In the genomic region with DNA sequence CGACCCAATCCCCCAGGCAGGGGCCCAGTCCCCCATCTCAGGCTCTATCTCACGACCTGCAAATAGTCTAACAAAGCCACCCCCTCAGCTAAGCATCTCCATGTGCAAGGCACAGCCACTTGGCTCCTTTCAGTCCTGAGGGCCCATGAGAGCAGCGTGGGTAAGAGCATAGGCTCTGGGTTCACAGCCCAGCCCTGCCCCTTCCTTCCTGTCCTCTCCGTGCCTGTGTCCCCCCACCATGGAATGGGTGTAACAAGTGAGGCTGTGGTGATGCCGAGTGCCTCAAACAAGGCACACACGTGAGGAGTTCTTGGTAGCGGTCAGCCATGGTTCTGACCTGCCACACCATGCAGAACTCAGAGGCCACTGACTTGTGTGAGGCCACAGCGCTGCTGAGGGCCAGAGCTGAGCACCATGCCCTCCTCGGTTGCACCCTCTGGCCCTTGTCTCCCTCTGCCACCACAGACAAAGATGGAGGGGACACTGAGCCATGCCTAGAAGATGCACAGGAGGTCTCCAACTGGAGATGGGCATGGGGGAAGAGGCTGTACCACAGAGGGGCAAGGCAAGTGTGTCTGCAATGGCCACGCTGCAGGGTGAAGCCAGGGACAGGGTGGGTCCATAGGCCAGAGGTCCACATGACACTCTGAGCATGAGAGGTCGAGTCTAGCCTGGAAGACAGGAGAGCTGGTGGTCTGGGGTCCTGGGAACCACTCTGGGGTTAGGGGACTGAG, we compare ENCODE assay signal across 17 cellular contexts. TPM values are rescaled to one million over a fixed set of nuclear protein-coding genes. Genes with fewer than 3 reads are reported as not detected.
DNase-seq lines count a peak whose midpoint lies in the region; ATAC-seq and TF ChIP-seq lines count a peak whose summit lies in the region.
"Had no signal": no experiment of that assay in that cellular context is flagged by ENCODE, and none has a peak within 500 bp of the region (broad histone marks: within the 10 kb centered on the region; RNA-seq: fewer than 3 reads in every experiment).

No MANE protein-coding gene starts in this region.

- CTCF ChIA-PET in CD8-positive, alpha-beta T cell (lab: Charles Lee): interaction anchor here (0.8 kb wide), 1 partner anchor 13 kb away, joined by 3 read pairs; no protein-coding TSS in a partner anchor

- no peak overlapping the region for H2AFZ ChIP-seq in neuronal stem cell (ENCODE audit: low read length)

- intact Hi-C loops in CD8-positive, alpha-beta T cell (cut with DNase I, micrococcal nuclease): no loop called here

- H3K4ac ChIP-seq in neuronal stem cell (ENCODE audit: low read length): no peak overlapping the region

- H3K4me2 ChIP-seq in neuronal stem cell (ENCODE audit: insufficient read depth, low read length, poor library complexity, severe bottlenecking): no peak overlapping the region

- no peaks in the 10 kb centered on the region for H3K36me3 ChIP-seq in CD8-positive, alpha-beta T cell (ENCODE audit: insufficient read depth, low read length)
- peaks cover 3 to 16% of the 10 kb centered on the region in 2 donors for H3K36me3 ChIP-seq in neuronal stem cell (replicated peaks in 1 of 2; ENCODE audit: control insufficient read depth in 2 of 2, insufficient read depth in 2 of 2, low read length in 2 of 2)

- H4K8ac ChIP-seq in neuronal stem cell (ENCODE audit: low read depth, low read length): no peak overlapping the region

- no peak for DNase-seq in activated T-cell treated with anti-CD3 and anti-CD28 coated beads, Interleukin-2, amount 50 U/mL, for 24 hours
- no peak for DNase-seq in activated T-cell treated with anti-CD3 and anti-CD28 coated beads, Interleukin-2, amount 50 U/mL, for 48 hours
- no peak for DNase-seq in CD8-positive, alpha-beta T cell
- DNase-seq in central memory CD8-positive, alpha-beta T cell (ENCODE audit: low spot score in 2 of 2): no peak
- DNase-seq in neuronal stem cell (ENCODE audit: low spot score): no peak
- DNase-seq in stimulated activated naive B cell treated with anti-CD40 and anti-IgM and Interleukin-4, amounts not matched to agents 10 μg/mL and 1 μg/mL and 100 μg/mL, for 72 hours: no peak
- DNase-seq: DMS79, H7, Kasumi-1, MG63, NCI-H1417 treated with DMSO at 0.1 percent for 48 hours, NCI-H187, NCI-H446, NCI-H526, Peyer's patch had no signal

- H3K79me1 ChIP-seq in neuronal stem cell (ENCODE audit: low read depth, low read length): peaks cover 8% of the 10 kb centered on the region

- H3K27me3 ChIP-seq in CD8-positive, alpha-beta T cell (ENCODE audit: insufficient read depth, low read length): no peaks in the 10 kb centered on the region
- no peaks in the 10 kb centered on the region for H3K27me3 ChIP-seq in neuronal stem cell (ENCODE audit: control insufficient read depth in 3 of 3, insufficient read depth in 3 of 3, low read depth in 1 of 3, low read length in 3 of 3)
- H3K27me3 ChIP-seq: MG63, Peyer's patch had no signal

- no peak for TF ChIP-seq CTCF in CD8-positive, alpha-beta T cell (IDR thresholded peaks at IDR 0.05)

- H3K14ac ChIP-seq in neuronal stem cell (ENCODE audit: low read length): peak overlapping the region; percentile 26

- H3K23ac ChIP-seq in neuronal stem cell (ENCODE audit: low read depth, low read length, poor library complexity): peak overlapping the region; percentile 1

- H2BK12ac ChIP-seq in neuronal stem cell (ENCODE audit: low read length): no peak overlapping the region

- H3K4me3 ChIP-seq in CD8-positive, alpha-beta T cell (ENCODE audit: low read depth, low read length): no peak overlapping the region
- no peak overlapping the region for H3K4me3 ChIP-seq in neuronal stem cell (ENCODE audit: low read length in 2 of 2)
- H3K4me3 ChIP-seq: MG63, Peyer's patch had no signal

- H3K27ac ChIP-seq in CD8-positive, alpha-beta T cell (ENCODE audit: low read depth, low read length): no peak overlapping the region
- no peak overlapping the region for H3K27ac ChIP-seq in neuronal stem cell (replicated peaks; ENCODE audit: low read length)
- H3K27ac ChIP-seq: Peyer's patch had no signal

- WGBS in neuronal stem cell (ENCODE audit: extremely low coverage in 2 of 2, insufficient read length in 2 of 2, insufficient replicate concordance in 1 of 2), 2 donors: no CpG with 5 or more reads among the region's 11 CpGs

- peaks cover 14% of the 10 kb centered on the region for H3K4me1 ChIP-seq in CD8-positive, alpha-beta T cell (ENCODE audit: insufficient read depth, low read length)
- H3K4me1 ChIP-seq in neuronal stem cell (ENCODE audit: control insufficient read depth in 2 of 2, insufficient read depth in 1 of 2, low read depth in 1 of 2, low read length in 2 of 2): peaks cover 0 to 7% of the 10 kb centered on the region in 2 donors

- no peaks in the 10 kb centered on the region for H3K27me3 Mint-ChIP-seq in activated T-cell treated with anti-CD3 and anti-CD28 coated beads, Interleukin-2, amount 50 U/mL, for 24 hours
- no peaks in the 10 kb centered on the region for H3K27me3 Mint-ChIP-seq in CD8-positive, alpha-beta T cell (ENCODE audit: low read depth)
- no peaks in the 10 kb centered on the region for H3K27me3 Mint-ChIP-seq in central memory CD8-positive, alpha-beta T cell
- H3K27me3 Mint-ChIP-seq in stimulated activated naive B cell treated with anti-CD40 and anti-IgM and Interleukin-4, amounts not matched to agents 10 μg/mL and 1 μg/mL and 100 μg/mL, for 72 hours: no peaks in the 10 kb centered on the region

- H3K27ac Mint-ChIP-seq in activated T-cell treated with anti-CD3 and anti-CD28 coated beads, Interleukin-2, amount 50 U/mL, for 24 hours: peak overlapping the region; percentile 60
- H3K27ac Mint-ChIP-seq in CD8-positive, alpha-beta T cell: peak overlapping the region; percentile 22
- peak overlapping the region; percentile 62 for H3K27ac Mint-ChIP-seq in central memory CD8-positive, alpha-beta T cell (ENCODE audit: low read depth)
- H3K27ac Mint-ChIP-seq in stimulated activated naive B cell treated with anti-CD40 and anti-IgM and Interleukin-4, amounts not matched to agents 10 μg/mL and 1 μg/mL and 100 μg/mL, for 72 hours: no peak overlapping the region

- POLR2A ChIA-PET in CD8-positive, alpha-beta T cell (lab: Charles Lee): no interaction called here

- no peaks in the 10 kb centered on the region for H3K9me3 ChIP-seq in CD8-positive, alpha-beta T cell (ENCODE audit: low read length)
- H3K9me3 ChIP-seq in neuronal stem cell (replicated peaks in 1 of 2; ENCODE audit: control insufficient read depth in 2 of 2, insufficient read depth in 1 of 2, low read depth in 1 of 2, low read length in 2 of 2): no peaks in the 10 kb centered on the region
- H3K9me3 ChIP-seq: MG63, Peyer's patch had no signal

- no peak overlapping the region for H2BK120ac ChIP-seq in neuronal stem cell (ENCODE audit: low read depth, low read length)

- H3K9me3 Mint-ChIP-seq in activated T-cell treated with anti-CD3 and anti-CD28 coated beads, Interleukin-2, amount 50 U/mL, for 24 hours: no peaks in the 10 kb centered on the region
- H3K9me3 Mint-ChIP-seq in CD8-positive, alpha-beta T cell: no peaks in the 10 kb centered on the region
- no peaks in the 10 kb centered on the region for H3K9me3 Mint-ChIP-seq in central memory CD8-positive, alpha-beta T cell
- no peaks in the 10 kb centered on the region for H3K9me3 Mint-ChIP-seq in stimulated activated naive B cell treated with anti-CD40 and anti-IgM and Interleukin-4, amounts not matched to agents 10 μg/mL and 1 μg/mL and 100 μg/mL, for 72 hours

- no peak overlapping the region for H3K9ac ChIP-seq in neuronal stem cell (ENCODE audit: low read depth, low read length, poor library complexity)

- no peak overlapping the region for H2AK5ac ChIP-seq in neuronal stem cell (ENCODE audit: low read depth, low read length)

- H3K36me3 Mint-ChIP-seq in activated T-cell treated with anti-CD3 and anti-CD28 coated beads, Interleukin-2, amount 50 U/mL, for 24 hours (ENCODE audit: low read depth): peaks cover 50% of the 10 kb centered on the region
- H3K36me3 Mint-ChIP-seq in CD8-positive, alpha-beta T cell: peaks cover 8% of the 10 kb centered on the region
- peaks cover 12% of the 10 kb centered on the region for H3K36me3 Mint-ChIP-seq in central memory CD8-positive, alpha-beta T cell (ENCODE audit: insufficient read depth)
- peaks cover 32 to 44% of the 10 kb centered on the region in 2 donors for H3K36me3 Mint-ChIP-seq in stimulated activated naive B cell treated with anti-CD40 and anti-IgM and Interleukin-4, amounts not matched to agents 10 μg/mL and 1 μg/mL and 100 μg/mL, for 72 hours

- no peak overlapping the region for H4K91ac ChIP-seq in neuronal stem cell (ENCODE audit: low read depth, low read length, poor library complexity)

- H3K4me1 Mint-ChIP-seq in activated T-cell treated with anti-CD3 and anti-CD28 coated beads, Interleukin-2, amount 50 U/mL, for 24 hours (ENCODE audit: low read depth): peaks cover 26% of the 10 kb centered on the region
- H3K4me1 Mint-ChIP-seq in CD8-positive, alpha-beta T cell (ENCODE audit: low read depth): peaks cover 26% of the 10 kb centered on the region
- peaks cover 39% of the 10 kb centered on the region for H3K4me1 Mint-ChIP-seq in central memory CD8-positive, alpha-beta T cell
- H3K4me1 Mint-ChIP-seq in stimulated activated naive B cell treated with anti-CD40 and anti-IgM and Interleukin-4, amounts not matched to agents 10 μg/mL and 1 μg/mL and 100 μg/mL, for 72 hours: peaks cover 17 to 40% of the 10 kb centered on the region in 2 donors

- H3K18ac ChIP-seq in neuronal stem cell (ENCODE audit: low read length): peak overlapping the region; percentile 41

- no peak for ATAC-seq in CD8-positive, alpha-beta T cell
- no peak for ATAC-seq in central memory CD8-positive, alpha-beta T cell (replicated peaks; ENCODE audit: extremely low read depth, poor library complexity, severe bottlenecking)
- ATAC-seq in stimulated activated naive B cell treated with anti-CD40 and anti-IgM and Interleukin-4, amounts not matched to agents 10 μg/mL and 1 μg/mL and 100 μg/mL, for 72 hours (replicated peaks): no peak
- ATAC-seq in GM19023 (IDR thresholded peaks at IDR 0.05; ENCODE audit: unreplicated experiment): no peak
- no peak for ATAC-seq in HG02840 (IDR thresholded peaks at IDR 0.05; ENCODE audit: low FRiP score, unreplicated experiment)

- no peak overlapping the region for H2BK5ac ChIP-seq in neuronal stem cell (ENCODE audit: low read length)

- no peak overlapping the region for H2BK15ac ChIP-seq in neuronal stem cell (ENCODE audit: low read length)

- H3K4me3 Mint-ChIP-seq in activated T-cell treated with anti-CD3 and anti-CD28 coated beads, Interleukin-2, amount 50 U/mL, for 24 hours: no peak overlapping the region
- no peak overlapping the region for H3K4me3 Mint-ChIP-seq in CD8-positive, alpha-beta T cell
- no peak overlapping the region for H3K4me3 Mint-ChIP-seq in central memory CD8-positive, alpha-beta T cell
- H3K4me3 Mint-ChIP-seq in stimulated activated naive B cell treated with anti-CD40 and anti-IgM and Interleukin-4, amounts not matched to agents 10 μg/mL and 1 μg/mL and 100 μg/mL, for 72 hours: no peak overlapping the region

RNA-seq across cellular contexts. Expression of gene TPRA1, which starts 10.0 kb away (rescaled TPM):
- 1 to 10 TPM; 6.0 to 6.1 TPM for total RNA-seq in CD8-positive, alpha-beta T cell
- polyA plus RNA-seq in neuronal stem cell (2013, experiment 1 of 2): 17.1 TPM
- polyA plus RNA-seq in neuronal stem cell (2013, experiment 2 of 2): 16.1 TPM

RNA-seq across cellular contexts. Expression of gene MCM2, which starts 17.7 kb away (rescaled TPM):
- 10 to 100 TPM; 13.7 to 14.0 TPM for total RNA-seq in CD8-positive, alpha-beta T cell
- 68.7 TPM for polyA plus RNA-seq in neuronal stem cell (2013, experiment 1 of 2)
- polyA plus RNA-seq in neuronal stem cell (2013, experiment 2 of 2): 67.7 TPM

RNA-seq across cellular contexts. Expression of gene PODXL2, which starts 48.5 kb away (rescaled TPM):
- 1 to 10 TPM; 2.7 to 3.2 TPM for total RNA-seq in CD8-positive, alpha-beta T cell
- polyA plus RNA-seq in neuronal stem cell (2013, experiment 1 of 2): 26.3 TPM
- 24.4 TPM for polyA plus RNA-seq in neuronal stem cell (2013, experiment 2 of 2)
